8 cellular contexts compared by ENCODE assay signal in the genomic region with DNA sequence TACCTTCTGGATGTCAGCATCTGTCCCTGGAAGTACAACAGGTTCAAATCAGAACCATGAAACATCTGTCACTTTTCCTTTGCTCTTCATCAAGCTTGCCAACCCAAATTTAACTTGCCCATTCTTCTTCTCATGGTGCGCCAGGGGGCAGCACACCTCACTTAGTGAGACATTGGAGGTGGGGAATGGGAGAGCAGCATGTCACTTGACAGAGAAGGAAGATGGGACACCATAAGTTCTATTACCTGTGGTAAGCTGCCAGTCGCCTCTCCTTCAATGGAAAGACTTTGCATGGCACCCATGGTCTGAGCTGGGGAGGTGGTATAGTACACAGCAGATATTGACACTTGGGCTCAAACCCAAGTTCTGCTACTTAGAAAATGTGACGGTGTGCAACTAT. TPM values are rescaled to one million over a fixed set of nuclear protein-coding genes. Genes with fewer than 3 reads are reported as not detected.
DNase-seq lines count a peak whose midpoint lies in the region; ATAC-seq and TF ChIP-seq lines count a peak whose summit lies in the region.

No MANE protein-coding gene starts in this region.

- no peaks in the 10 kb centered on the region for H3K9me2 ChIP-seq in PC-3 (replicated peaks; ENCODE audit: low read length)

- H3K4me2 ChIP-seq in PC-3 (ENCODE audit: low read length): no peak overlapping the region

- H4K20me1 ChIP-seq in PC-3 (ENCODE audit: low read length): no peaks in the 10 kb centered on the region

- H3K27me3 ChIP-seq in PC-3 (ENCODE audit: low read length): peaks cover 76% of the 10 kb centered on the region
- H3K27me3 ChIP-seq in aorta (ENCODE audit: control insufficient read depth in 1 of 2, insufficient read depth in 2 of 2, low read length in 1 of 2): no peaks in the 10 kb centered on the region

- intact Hi-C loops in PC-3 (cut with micrococcal nuclease): loop anchor here (2.0 kb wide), 1 partner anchor 198 kb away; no protein-coding TSS in a partner anchor
- intact Hi-C loops in aorta (cut with DNase I): loop anchor here in 1 of 2 donors (5.0 kb wide), 1 partner anchor 196 kb away; no protein-coding TSS in a partner anchor

- H3K4me3 ChIP-seq in AG09309 (ENCODE audit: control insufficient read depth, low read depth, low read length) (no peak overlapping the region), GM12864 (ENCODE audit: low read depth, low read length) (no peak overlapping the region), PC-3 (ENCODE audit: low read length) (no peak overlapping the region), fibroblast of pulmonary artery (replicated peaks; ENCODE audit: low read depth, low read length) (no peak overlapping the region), aorta (ENCODE audit: low read length in 2 of 2) (no peak overlapping the region)

- H3K4me1 ChIP-seq in PC-3 (ENCODE audit: insufficient read depth, low read length) (peaks cover 3% of the 10 kb centered on the region; the same call in 1 of the 2 replicates), aorta (ENCODE audit: control insufficient read depth in 1 of 2, insufficient read depth in 2 of 2, low read length in 2 of 2) (no peaks in the 10 kb centered on the region)

- H3K9me3 ChIP-seq in PC-3 (ENCODE audit: low read length) (no peaks in the 10 kb centered on the region), aorta (ENCODE audit: control insufficient read depth, low read length) (no peaks in the 10 kb centered on the region)

- 64 to 67% methylated on average over 3 of the region's 3 CpGs for WGBS in aorta, 2 donors

- H2AFZ ChIP-seq in PC-3 (ENCODE audit: low read length): no peak overlapping the region

- no TSS peak for BruUV-seq in PC-3 (replicated peaks; lab: Mats Ljungman, UMichigan)

- no peak for DNase-seq in AG09309 (ENCODE audit: low read depth)
- DNase-seq in GM12864 (ENCODE audit: low read depth): no peak
- peak; percentile 32 for DNase-seq in PC-3
- peak; percentile 54 for DNase-seq in fibroblast of pulmonary artery (ENCODE audit: low read depth)
- no peak for DNase-seq in NCI-H2107 treated with DMSO at 0.1 percent for 48 hours (lab: John Stamatoyannopoulos, UW; ENCODE audit: unreplicated experiment)
- DNase-seq in aorta: no peak
- DNase-seq in inferior parietal cortex (ENCODE audit: extremely low spot score): no peak

- CTCF ChIA-PET in PC-3 (lab: Charles Lee): interaction anchor here (0.6 kb wide), 1 partner anchor 691 kb away, joined by 3 read pairs; no protein-coding TSS in a partner anchor

- POLR2A ChIA-PET in PC-3 (lab: Charles Lee; ENCODE audit: unreplicated experiment): no interaction called here

- no peak overlapping the region for H3K9ac ChIP-seq in PC-3 (ENCODE audit: low read length)

- H3F3A ChIP-seq in PC-3 (ENCODE audit: low read length, unreplicated experiment): no peaks in the 10 kb centered on the region

- H3K79me2 ChIP-seq in PC-3 (ENCODE audit: low read length): no peaks in the 10 kb centered on the region

- no peak overlapping the region for H3K27ac ChIP-seq in PC-3 (ENCODE audit: low read length)
- H3K27ac ChIP-seq in aorta (ENCODE audit: low read depth in 1 of 2, low read length in 2 of 2): no peak overlapping the region

- TF ChIP-seq CTCF in AG09309 (IDR thresholded peaks at IDR 0.05; ENCODE audit: control insufficient read depth, insufficient read depth, low read depth, low read length, missing control alignments) (peak; percentile 45), GM12864 (IDR thresholded peaks at IDR 0.05; ENCODE audit: low read depth, low read length, missing control alignments) (peak; percentile 51), PC-3 (conservative IDR thresholded peaks at IDR 0.05; ENCODE audit: low read depth, low read length) (peak; percentile 60), fibroblast of pulmonary artery (IDR thresholded peaks at IDR 0.05; ENCODE audit: low read length, missing control alignments) (peak; percentile 54)

- no peaks in the 10 kb centered on the region for H3K36me3 ChIP-seq in PC-3 (ENCODE audit: low read depth, low read length)
- no peaks in the 10 kb centered on the region for H3K36me3 ChIP-seq in aorta (ENCODE audit: control insufficient read depth in 1 of 2, insufficient read depth in 2 of 2, low read length in 1 of 2)

- ATAC-seq in PC-3 (no peak), HG02938 (IDR thresholded peaks at IDR 0.05; ENCODE audit: unreplicated experiment) (no peak), aorta (ENCODE audit: low FRiP score) (no peak)

RNA-seq across cellular contexts. Expression of gene SCN5A, which starts 2.9 kb away (rescaled TPM):
- total RNA-seq in PC-3 (2014; rRNA removed) (0.06 TPM in 1 of 2 replicates, not detected in the other), aorta (1 to 10 TPM in 1 of 2 donors, under 1 TPM in 1; 0.45 to 2.0 TPM)
- polyA plus RNA-seq in aorta: under 1 TPM; 0.38 to 0.77 TPM

Comparison
In these comparisons a context has a peak if more than half of its experiments do, and no peak if none do; other contexts are left out.
1. DNase-seq: peak in PC-3 (single experiment) and fibroblast of pulmonary artery (single experiment); none in AG09309 (single experiment), GM12864 (single experiment), NCI-H2107 treated with DMSO at 0.1 percent for 48 hours (single experiment), aorta (0 of 2) and inferior parietal cortex (single experiment).
2. Peak in every context shown above with its lines, with median percentiles within 50 percentile points of each other: CTCF ChIP-seq.